1 cellular context compared by ENCODE assay signal in the genomic region with DNA sequence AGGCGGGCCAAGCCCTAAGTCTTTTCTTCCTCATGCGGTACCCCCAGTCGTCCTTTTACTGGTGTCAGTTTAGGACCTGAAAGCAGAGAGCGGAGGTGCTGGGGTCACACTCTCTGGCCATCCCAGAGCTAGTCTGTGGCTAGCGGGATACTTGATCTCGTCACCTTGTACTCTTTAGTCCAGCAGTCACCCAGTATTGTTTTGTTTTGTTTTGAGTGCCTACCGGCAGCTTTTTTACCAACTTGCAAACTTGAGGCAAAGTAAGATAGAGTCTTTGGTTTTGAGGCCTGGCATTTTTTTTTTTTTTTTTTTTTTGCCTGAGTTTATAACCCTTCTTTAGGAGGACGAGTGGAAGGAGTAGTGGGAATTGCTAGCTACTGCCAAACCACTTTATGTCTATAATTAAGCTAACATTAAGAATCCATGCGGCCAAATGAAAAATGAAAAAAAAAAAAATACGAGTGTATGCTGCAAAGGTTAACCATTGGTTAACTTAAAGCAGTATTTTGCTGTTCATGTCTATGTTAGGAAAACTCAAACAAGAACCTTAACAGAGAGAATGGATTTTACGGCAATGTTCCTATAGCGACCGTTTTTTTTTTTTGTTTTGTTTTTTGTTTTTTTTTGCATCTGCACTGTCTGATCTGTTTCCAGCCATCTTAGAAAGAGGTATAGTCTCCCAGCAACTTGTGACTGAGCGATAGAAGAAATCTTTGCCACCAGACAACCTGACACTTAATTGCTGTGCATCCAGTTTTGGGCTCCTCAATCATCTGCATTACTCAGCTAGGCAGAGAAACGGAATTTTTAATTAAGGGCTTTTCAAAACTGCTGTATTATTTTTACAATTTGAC.
TF ChIP-seq lines count a peak whose summit lies in the region.

No MANE protein-coding gene starts in this region.

TF ChIP-seq in GM23338, 12 proteins besides CTCF, POLR2A, EP300 and RAD21 (continued from another document):
- TF ChIP-seq ZNF462 (CRISPR knock-in tag; IDR thresholded peaks at IDR 0.05) (no peak), POLR2AphosphoS5 (IDR thresholded peaks at IDR 0.05; ENCODE audit: low read depth) (no peak)
